ENCODE assay signal across 8 cellular contexts in genomic region chr5:115170924-115171510, GRCh38.
DNase-seq lines count a peak whose midpoint lies in the region; ATAC-seq and TF ChIP-seq lines count a peak whose summit lies in the region.

No MANE protein-coding gene starts in this region.

- ATAC-seq in HG03378 (IDR thresholded peaks at IDR 0.05; ENCODE audit: unreplicated experiment) (no peak), GM21367 (IDR thresholded peaks at IDR 0.05; ENCODE audit: unreplicated experiment) (no peak)

- in situ Hi-C loops in astrocyte of the cerebellum (cut with HindIII; ENCODE audit: low sequenced_read_pairs): no loop called here

- H3K36me3 ChIP-seq in HUES48 (ENCODE audit: control insufficient read depth, insufficient read depth, low read length) (no peaks in the 10 kb centered on the region), muscle layer of duodenum (ENCODE audit: control insufficient read depth in 1 of 2, insufficient read depth in 2 of 2, low read length in 2 of 2) (no peaks in the 10 kb centered on the region)

- H3K27me3 ChIP-seq in HUES48 (ENCODE audit: control insufficient read depth, insufficient read depth, low read length): peaks cover 45% of the 10 kb centered on the region
- H3K27me3 ChIP-seq in muscle layer of duodenum (ENCODE audit: low read depth, low read length): peaks cover 4% of the 10 kb centered on the region

- H3K9me3 ChIP-seq in HUES48 (ENCODE audit: control insufficient read depth, insufficient read depth, low read length) (peaks cover 14% of the 10 kb centered on the region), muscle layer of duodenum (ENCODE audit: control insufficient read depth in 1 of 2, low read length in 2 of 2) (no peaks in the 10 kb centered on the region)

- no peak overlapping the region for H3K9ac ChIP-seq in HUES48 (ENCODE audit: low read depth, low read length)

- H3K27ac ChIP-seq in HUES48 (ENCODE audit: low read depth, low read length) (no peak overlapping the region), muscle layer of duodenum (ENCODE audit: low read length) (peak overlapping the region; percentile 58)

- peaks cover 5% of the 10 kb centered on the region; the same call in 1 of the 2 replicates for H3K4me1 ChIP-seq in HUES48 (ENCODE audit: control insufficient read depth, insufficient read depth, low read length)
- H3K4me1 ChIP-seq in muscle layer of duodenum (ENCODE audit: control insufficient read depth in 1 of 2, insufficient read depth in 2 of 2, low read length in 2 of 2): peaks cover 0 to 17% of the 10 kb centered on the region in 2 donors

- H3K4me3 ChIP-seq in HUES48 (ENCODE audit: low read depth, low read length) (peak overlapping the region; percentile 89), astrocyte of the cerebellum (ENCODE audit: low read depth, low read length) (peak overlapping the region; percentile 85), muscle layer of duodenum (ENCODE audit: low read depth in 1 of 2, low read length in 2 of 2) (peak overlapping the region; percentile 40 to 95)

- TF ChIP-seq CTCF in astrocyte of the cerebellum (IDR thresholded peaks at IDR 0.05; ENCODE audit: low read depth, low read length, missing control alignments): no peak

- DNase-seq in AML-193 (lab: John Stamatoyannopoulos, UW) (peak; percentile 26 to 59), astrocyte of the cerebellum (ENCODE audit: low read depth) (no peak), DMS114 treated with DMSO at 0.1 percent for 48 hours (lab: John Stamatoyannopoulos, UW; ENCODE audit: unreplicated experiment) (no peak)
- DNase-seq in stimulated activated CD8-positive, alpha-beta memory T cell treated with anti-CD3 and anti-CD28 coated beads, Interleukin-4, amount 100 ng/mL, for 48 hours: no peak

Comparison
In these comparisons a context has a peak if more than half of its experiments do, and no peak if none do; other contexts are left out.
1. DNase-seq: peak in AML-193 (2 of 2); none in astrocyte of the cerebellum (single experiment), stimulated activated CD8-positive, alpha-beta memory T cell treated with anti-CD3 and anti-CD28 coated beads, Interleukin-4, amount 100 ng/mL, for 48 hours (single experiment) and DMS114 treated with DMSO at 0.1 percent for 48 hours (single experiment).
2. Peak in every context shown above with its lines, with median percentiles within 50 percentile points of each other: H3K4me3 ChIP-seq.